ENCODE assay signal across 29 cellular contexts in the genomic region with DNA sequence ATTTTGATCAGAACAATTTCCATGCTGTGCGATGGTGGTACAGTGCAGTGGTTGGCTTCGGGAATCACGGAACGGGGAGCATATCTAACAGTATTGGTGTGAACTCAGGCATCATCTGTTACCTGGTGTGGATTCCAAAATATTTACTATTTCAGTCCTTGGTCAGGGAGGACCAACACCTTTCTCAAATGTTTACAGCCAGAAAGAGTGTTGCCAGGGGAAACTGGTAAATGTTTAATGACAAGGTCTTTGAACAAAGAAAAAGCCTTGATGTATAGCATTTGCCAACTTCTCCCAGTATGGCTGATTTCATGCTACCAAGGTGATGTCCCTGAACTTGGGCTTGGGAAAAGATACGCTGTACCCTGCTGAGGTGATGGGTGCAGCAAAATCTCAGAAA.
"Had no signal": no experiment of that assay in that cellular context is flagged by ENCODE, and none has a peak within 500 bp of the region (broad histone marks: within the 10 kb centered on the region; RNA-seq: fewer than 3 reads in every experiment).

No MANE protein-coding gene starts in this region.

- H3K4me1 Mint-ChIP-seq: endodermal cell; naive B cell; stimulated activated memory B cell treated with anti-CD40 and anti-IgM and Interleukin-4, amounts not matched to agents 10 μg/mL and 1 μg/mL and 100 μg/mL, for 72 hours had no signal

- H3K9ac ChIP-seq: neural progenitor cell had no signal

- H3K4me1 ChIP-seq: colonic mucosa, gastrocnemius medialis, psoas muscle, spleen, testis, tibial artery, uterus had no signal

- H3K27ac ChIP-seq: colonic mucosa, epithelial cell of prostate, gastrocnemius medialis, neural progenitor cell, psoas muscle, skin epidermis, spleen, testis, tibial artery, uterus had no signal

- H3K9me3 Mint-ChIP-seq: endodermal cell; stimulated activated memory B cell treated with anti-CD40 and anti-IgM and Interleukin-4, amounts not matched to agents 10 μg/mL and 1 μg/mL and 100 μg/mL, for 72 hours; type B pancreatic cell had no signal

- H3K27ac Mint-ChIP-seq: dendritic cell treated with granulocyte-macrophage colony-stimulating factor and Interleukin-4, amounts not matched to agents 40 ng/mL and 50 ng/mL, for 4 days; endodermal cell; memory B cell; natural killer cell treated with Interleukin-12 subunit alpha and Interleukin-12 subunit beta and Interleukin-15 and Interleukin-18, amount 100 ng/mL, for 72 hours; stimulated activated memory B cell treated with anti-CD40 and anti-IgM and Interleukin-4, amounts not matched to agents 10 μg/mL and 1 μg/mL and 100 μg/mL, for 72 hours; type B pancreatic cell had no signal

- DNase-seq: colonic mucosa; effector CD8-positive, alpha-beta T cell; endodermal cell; foreskin fibroblast; gastrocnemius medialis; head of caudate nucleus; naive B cell; posterior cingulate gyrus; psoas muscle; right cardiac atrium; spleen; stimulated activated CD4-positive, alpha-beta T cell treated with anti-CD3 and anti-CD28 coated beads, Interleukin-4, amount 100 ng/mL, for 4 hours; stimulated activated naive CD8-positive, alpha-beta T cell treated with anti-CD3 and anti-CD28 coated beads, Interleukin-15, Interleukin-2, amounts not matched to agents 100 U/mL and 50 U/mL, for 24 hours; substantia nigra; testis; tibial artery; uterus had no signal

- H3K4me3 ChIP-seq: colonic mucosa, gastrocnemius medialis, lung, neural progenitor cell, psoas muscle, skin epidermis, spleen, testis, tibial artery, uterus had no signal

- H3K4me3 Mint-ChIP-seq: dendritic cell treated with granulocyte-macrophage colony-stimulating factor and Interleukin-4, amounts not matched to agents 40 ng/mL and 50 ng/mL, for 4 days; endodermal cell; memory B cell; naive B cell; natural killer cell treated with Interleukin-12 subunit alpha and Interleukin-12 subunit beta and Interleukin-15 and Interleukin-18, amount 100 ng/mL, for 72 hours; neural progenitor cell; stimulated activated memory B cell treated with anti-CD40 and anti-IgM and Interleukin-4, amounts not matched to agents 10 μg/mL and 1 μg/mL and 100 μg/mL, for 72 hours; type B pancreatic cell had no signal

- H3K27me3 ChIP-seq: colonic mucosa, gastrocnemius medialis, neural progenitor cell, testis, tibial artery, uterus had no signal

- H3K36me3 ChIP-seq: colonic mucosa, gastrocnemius medialis, neural progenitor cell, spleen, tibial artery, uterus had no signal

- H2AFZ ChIP-seq: neural progenitor cell had no signal

- H3K9me3 ChIP-seq: colonic mucosa, gastrocnemius medialis, psoas muscle, spleen, testis, tibial artery, uterus had no signal

- ATAC-seq: esophagus mucosa; gastrocnemius medialis; left lobe of liver; natural killer cell treated with Interleukin-12 subunit alpha and Interleukin-12 subunit beta and Interleukin-15 and Interleukin-18, amount 100 ng/mL, for 72 hours; psoas muscle; right cardiac atrium; stimulated activated memory B cell treated with anti-CD40 and anti-IgM and Interleukin-4, amounts not matched to agents 10 μg/mL and 1 μg/mL and 100 μg/mL, for 72 hours; stimulated activated naive CD8-positive, alpha-beta T cell treated with anti-CD3 and anti-CD28 coated beads, Interleukin-15, Interleukin-2, amounts not matched to agents 100 U/mL and 50 U/mL, for 24 hours had no signal

- H3K4me2 ChIP-seq: neural progenitor cell had no signal

- H3K36me3 Mint-ChIP-seq: naive B cell; natural killer cell treated with Interleukin-12 subunit alpha and Interleukin-12 subunit beta and Interleukin-15 and Interleukin-18, amount 100 ng/mL, for 72 hours; neural progenitor cell; type B pancreatic cell had no signal

- FAIRE-seq: keratinocyte had no signal
